Comparison of ENCODE assay signal across 8 cellular contexts in the genomic region with DNA sequence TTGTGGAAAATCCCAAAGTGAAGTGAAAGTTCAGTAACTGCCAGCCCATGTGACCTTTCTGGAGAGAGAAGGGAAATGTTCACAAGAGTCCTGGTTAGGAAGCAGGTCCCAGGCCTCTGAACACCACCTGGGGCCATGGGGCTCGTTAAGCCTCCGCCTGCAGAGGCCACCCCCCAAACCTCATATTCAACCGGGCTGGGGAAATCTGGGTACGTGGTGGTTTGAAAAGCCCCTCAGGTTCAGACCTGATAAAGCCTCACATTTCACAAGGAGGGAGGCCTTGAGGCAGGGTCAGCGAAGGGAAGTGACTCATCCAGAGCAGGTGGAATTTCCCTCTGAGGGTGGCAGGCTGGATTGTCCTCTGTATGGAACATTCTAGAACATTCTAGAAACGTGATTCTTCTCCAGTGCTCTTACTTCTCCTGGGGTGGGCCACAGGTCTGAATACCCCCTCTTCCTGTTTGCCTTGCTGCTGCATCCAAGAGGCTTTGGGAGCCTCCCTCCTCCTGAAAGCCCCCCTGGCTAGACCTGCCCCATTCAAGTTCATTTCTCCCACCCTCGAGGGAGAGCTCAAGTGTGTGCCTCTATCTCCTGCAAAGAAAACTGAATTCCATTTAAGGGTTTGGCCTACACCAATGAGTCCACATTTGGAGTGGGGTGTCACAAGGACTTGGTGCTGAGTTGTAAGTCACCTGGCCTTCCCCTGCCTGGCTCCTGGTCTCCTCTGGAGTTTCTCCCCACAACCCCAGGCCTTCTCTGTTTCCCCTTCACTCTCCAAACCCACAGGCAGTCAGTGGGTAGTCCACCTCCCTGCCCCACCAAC. TPM values are rescaled to one million over a fixed set of nuclear protein-coding genes. Genes with fewer than 3 reads are reported as not detected.
DNase-seq lines count a peak whose midpoint lies in the region; ATAC-seq and TF ChIP-seq lines count a peak whose summit lies in the region.

No MANE protein-coding gene starts in this region.

- peak overlapping the region; percentile 94 for H3K27ac ChIP-seq in WERI-Rb-1

- ATAC-seq in GM21529 (IDR thresholded peaks at IDR 0.05; ENCODE audit: unreplicated experiment) = peak; percentile 6
- ATAC-seq in stimulated activated naive CD8-positive, alpha-beta T cell treated with anti-CD3 and anti-CD28 coated beads, Interleukin-15, Interleukin-2, amounts not matched to agents 100 U/mL and 50 U/mL, for 24 hours = peak; percentile 51
- no peak for ATAC-seq in GM21786 (IDR thresholded peaks at IDR 0.05; ENCODE audit: unreplicated experiment)

- no peaks in the 10 kb centered on the region for H3K27me3 ChIP-seq in WERI-Rb-1 (ENCODE audit: insufficient read depth, low read depth, severe bottlenecking)

- H3K36me3 ChIP-seq in WERI-Rb-1 = no peaks in the 10 kb centered on the region

- DNase-seq in A172 (ENCODE audit: low spot score) (peak; percentile 45), WERI-Rb-1 (no peak), epithelial cell of proximal tubule (ENCODE audit: low read depth) (peak; percentile 89), NCI-H524 treated with DMSO at 0.1 percent for 48 hours (lab: John Stamatoyannopoulos, UW) (no peak), NOMO-1 treated with dmso at 0.1 percent for 144 hours (lab: John Stamatoyannopoulos, UW; ENCODE audit: unreplicated experiment) (no peak)
- peak; percentile 72 for DNase-seq in stimulated activated naive CD8-positive, alpha-beta T cell treated with anti-CD3 and anti-CD28 coated beads, Interleukin-15, Interleukin-2, amounts not matched to agents 100 U/mL and 50 U/mL, for 24 hours

- TF ChIP-seq CTCF in WERI-Rb-1 (IDR thresholded peaks at IDR 0.05; ENCODE audit: low read depth, low read length) (no peak), epithelial cell of proximal tubule (conservative IDR thresholded peaks at IDR 0.05; ENCODE audit: low read depth, low read length) (no peak)

- no peaks in the 10 kb centered on the region for H3K9me3 ChIP-seq in WERI-Rb-1 (ENCODE audit: severe bottlenecking)

- no peak overlapping the region for H3K4me3 ChIP-seq in WERI-Rb-1 (ENCODE audit: low read depth, low read length)
- H3K4me3 ChIP-seq in epithelial cell of proximal tubule (ENCODE audit: low read depth, low read length) = peak overlapping the region; percentile 55

RNA-seq across cellular contexts. Expression of a gene that starts 6.3 kb away (rescaled TPM):
- not detected in 2 replicates for total RNA-seq in A172 (2014; rRNA removed; shearing (Covaris generic))
- 109 and 286 TPM in 2 replicates for total RNA-seq in epithelial cell of proximal tubule

RNA-seq across cellular contexts. Expression of a gene that starts 21.2 kb away (rescaled TPM):
- not detected in 2 replicates for total RNA-seq in A172 (2014; rRNA removed; shearing (Covaris generic))
- total RNA-seq in epithelial cell of proximal tubule = 0.29 and 4.0 TPM in 2 replicates

RNA-seq across cellular contexts. Expression of a gene that starts 58.2 kb away (rescaled TPM):
- 2.1 and 2.9 TPM in 2 replicates for total RNA-seq in A172 (2014; rRNA removed; shearing (Covaris generic))
- 23.9 and 71.2 TPM in 2 replicates for total RNA-seq in epithelial cell of proximal tubule

Comparison
In these comparisons a context has a peak if more than half of its experiments do, and no peak if none do; other contexts are left out.
1. DNase-seq: peak in A172 (single experiment), epithelial cell of proximal tubule (single experiment) and stimulated activated naive CD8-positive, alpha-beta T cell treated with anti-CD3 and anti-CD28 coated beads, Interleukin-15, Interleukin-2, amounts not matched to agents 100 U/mL and 50 U/mL, for 24 hours (single experiment); none in WERI-Rb-1 (single experiment), NCI-H524 treated with DMSO at 0.1 percent for 48 hours (single experiment) and NOMO-1 treated with dmso at 0.1 percent for 144 hours (single experiment).
2. RNA of a gene that starts 6.3 kb away (total RNA-seq): 109 to 286 TPM in epithelial cell of proximal tubule; not detected in A172; every median in the first group is over 100 times any median in the second.